ENCODE assay signal across 10 cellular contexts in genomic region chr4:167290684-167291083, GRCh38. TPM values are rescaled to one million over a fixed set of nuclear protein-coding genes. Genes with fewer than 3 reads are reported as not detected.
A peak's percentile ranks its signal among the peaks of the same experiment; 100 is the strongest.
DNase-seq lines count a peak whose midpoint lies in the region; ATAC-seq and TF ChIP-seq lines count a peak whose summit lies in the region.
"Had no signal": no experiment of that assay in that cellular context is flagged by ENCODE, and none has a peak within 500 bp of the region (broad histone marks: within the 10 kb centered on the region; RNA-seq: fewer than 3 reads in every experiment).

No MANE protein-coding gene starts in this region.

- H3K9me3 ChIP-seq in MM.1S (replicated peaks; ENCODE audit: insufficient read depth, low read length) (no peaks in the 10 kb centered on the region), MG63 (no peaks in the 10 kb centered on the region; the same call in 1 of the 2 replicates)

- H3K36me3 Mint-ChIP-seq in WTC11: peaks cover 6% of the 10 kb centered on the region

- H3K27ac Mint-ChIP-seq in WTC11: no peak overlapping the region

- peaks cover 17% of the 10 kb centered on the region for H3K4me1 Mint-ChIP-seq in WTC11

- CTCF ChIA-PET in WTC11 (lab: Charles Lee): interaction anchor here (1.0 to 1.3 kb wide), 2 partner anchors 56 to 266 kb away, joined by 3 to 4 read pairs; partner anchors contain the start of gene SPOCK3

- no peaks in the 10 kb centered on the region for H3K27me3 Mint-ChIP-seq in WTC11 (ENCODE audit: low read depth)

- no peak overlapping the region for H3K4me3 Mint-ChIP-seq in WTC11

- peaks cover 8% of the 10 kb centered on the region for H3K9me3 Mint-ChIP-seq in WTC11

- H3F3A ChIP-seq in MM.1S (ENCODE audit: insufficient read depth, low read length): no peaks in the 10 kb centered on the region

- no peaks in the 10 kb centered on the region for H3K9me2 ChIP-seq in MM.1S (replicated peaks; ENCODE audit: insufficient read depth, low read length)

- no peaks in the 10 kb centered on the region for H3K4me1 ChIP-seq in MM.1S (ENCODE audit: low read length)

- TF ChIP-seq CTCF in MM.1S (IDR thresholded peaks at IDR 0.05; ENCODE audit: low read length) (peak; percentile 36), WTC11 (IDR thresholded peaks at IDR 0.05) (no peak)

- no peak overlapping the region for H2AFZ ChIP-seq in MM.1S (ENCODE audit: low read length)

- H3K9ac ChIP-seq in MM.1S (ENCODE audit: low read length): no peak overlapping the region

- no peaks in the 10 kb centered on the region for H4K20me1 ChIP-seq in MM.1S (ENCODE audit: insufficient read depth, low read length)

- peak; percentile 22 for DNase-seq in DMS153 (lab: John Stamatoyannopoulos, UW)
- DNase-seq in MM.1S: peak; percentile 23
- DNase-seq in WTC11 (ENCODE audit: low spot score): no peak
- peak; percentile 52 for DNase-seq in left kidney (ENCODE audit: low read depth, low spot score)
- DNase-seq in MG63: no peak
- DNase-seq in GDM1 (lab: John Stamatoyannopoulos, UW): no peak
- no peak for DNase-seq in dermis blood vessel endothelial cell
- DNase-seq in activated gamma-delta T cell (lab: John Stamatoyannopoulos, UW): no peak
- DNase-seq: stimulated activated CD8-positive, alpha-beta memory T cell treated with anti-CD3 and anti-CD28 coated beads, Interleukin-4, amount 100 ng/mL, for 48 hours had no signal

- H3K4me3 ChIP-seq in MM.1S (ENCODE audit: low read length): no peak overlapping the region
- H3K4me3 ChIP-seq in MG63: no peak overlapping the region

- H3K36me3 ChIP-seq in MM.1S (replicated peaks; ENCODE audit: insufficient read depth, low read length) (no peaks in the 10 kb centered on the region), MG63 (no peaks in the 10 kb centered on the region)

- POLR2A ChIA-PET in WTC11 (lab: Charles Lee): no interaction called here

- no peaks in the 10 kb centered on the region for H3K27me3 ChIP-seq in MM.1S (replicated peaks; ENCODE audit: insufficient read depth, low read length)
- no peaks in the 10 kb centered on the region for H3K27me3 ChIP-seq in MG63

- no peak overlapping the region for H3K4me2 ChIP-seq in MM.1S (ENCODE audit: low read depth, low read length)

- H3K79me2 ChIP-seq in MM.1S (ENCODE audit: low read length): no peaks in the 10 kb centered on the region

- no peak overlapping the region for H3K27ac ChIP-seq in MM.1S (ENCODE audit: low read length)

- ATAC-seq in WTC11: peak; percentile 55
- ATAC-seq: Right ventricle myocardium inferior had no signal

TF ChIP-seq in WTC11, 78 proteins besides CTCF, POLR2A, EP300 and RAD21 (continues in another document):
- TF ChIP-seq FOXJ3 (CRISPR knock-in tag; IDR thresholded peaks at IDR 0.05; ENCODE audit: borderline replicate concordance) (no peak), USF1 (CRISPR knock-in tag; IDR thresholded peaks at IDR 0.05) (no peak), NR1H2 (CRISPR knock-in tag; IDR thresholded peaks at IDR 0.05) (no peak), ZNF281 (CRISPR knock-in tag; IDR thresholded peaks at IDR 0.05) (no peak), MXD4 (CRISPR knock-in tag; IDR thresholded peaks at IDR 0.05; ENCODE audit: borderline replicate concordance) (no peak), SMAD4 (CRISPR knock-in tag; IDR thresholded peaks at IDR 0.05) (no peak), PRDM15 (CRISPR knock-in tag; IDR thresholded peaks at IDR 0.05) (no peak), ZNF532 (CRISPR knock-in tag; IDR thresholded peaks at IDR 0.05; ENCODE audit: borderline replicate concordance) (no peak), SMAD3 (CRISPR knock-in tag; IDR thresholded peaks at IDR 0.05; ENCODE audit: borderline replicate concordance) (no peak), CBFB (CRISPR knock-in tag; IDR thresholded peaks at IDR 0.05; ENCODE audit: low read depth) (no peak), OVOL2 (CRISPR knock-in tag; IDR thresholded peaks at IDR 0.05; ENCODE audit: borderline replicate concordance) (no peak), TEAD1 (CRISPR knock-in tag; IDR thresholded peaks at IDR 0.05) (no peak), PRRX2 (CRISPR knock-in tag; IDR thresholded peaks at IDR 0.05) (no peak), ZNF263 (CRISPR knock-in tag; IDR thresholded peaks at IDR 0.05; ENCODE audit: low read depth) (no peak)

RNA-seq across cellular contexts. Expression of gene SPOCK3, which starts 56.4 kb away (rescaled TPM):
- total RNA-seq in WTC11 (2021): 0.24 to 0.27 TPM (median 0.27 TPM) in 3 replicates
- total RNA-seq in MG63 (2014; rRNA removed; shearing (Covaris generic); ENCODE audit: low replicate concordance): 1.3 TPM in 1 of 2 replicates, not detected in the other
- total RNA-seq in dermis blood vessel endothelial cell: not detected in 2 replicates
- total RNA-seq: Right ventricle myocardium inferior had no signal

Comparison
In these comparisons a context has a peak if more than half of its experiments do, and no peak if none do; other contexts are left out.
1. DNase-seq: peak in DMS153 (single experiment), MM.1S (single experiment) and left kidney (single experiment); none in WTC11 (single experiment), MG63 (single experiment), GDM1 (single experiment), dermis blood vessel endothelial cell (single experiment) and activated gamma-delta T cell (single experiment).